ENCODE assay signal across 36 cellular contexts in genomic region chr2:34480366-34480765, GRCh38.
DNase-seq lines count a peak whose midpoint lies in the region; ATAC-seq, FAIRE-seq and TF ChIP-seq lines count a peak whose summit lies in the region.
"Had no signal": no experiment of that assay in that cellular context is flagged by ENCODE, and none has a peak within 500 bp of the region (broad histone marks: within the 10 kb centered on the region; RNA-seq: fewer than 3 reads in every experiment).

No MANE protein-coding gene starts in this region.

- H3K9me3 Mint-ChIP-seq in CD14-positive monocyte = peaks cover 0 to 2% (median 0%) of the 10 kb centered on the region in 7 donors
- H3K9me3 Mint-ChIP-seq: CD4-positive, alpha-beta memory T cell; CD8-positive, alpha-beta T cell had no signal

- H3K4me3 ChIP-seq in HepG2 (replicated peaks in 1 of 3; ENCODE audit: insufficient read depth in 1 of 3, low read depth in 2 of 3, low read length in 3 of 3) (no peak overlapping the region), right lobe of liver (no peak overlapping the region), body of pancreas (no peak overlapping the region), neural cell (ENCODE audit: low read length) (no peak overlapping the region)
- H3K4me3 ChIP-seq: A549; BLaER1; BLaER1 treated with 17β-estradiol and CSF1 and Interleukin-3, amounts not matched to agents 10 nM and 100 nM had no signal

- H3K79me2 ChIP-seq in HepG2 (ENCODE audit: insufficient read depth, low read length) (no peaks in the 10 kb centered on the region), neural cell (replicated peaks; ENCODE audit: insufficient read depth, low read length) (no peaks in the 10 kb centered on the region)

- WGBS in HepG2 (ENCODE audit: low lambda C conversion rate) = 21% methylated on average over 2 of the region's 2 CpGs
- 36% methylated on average over 2 of the region's 2 CpGs for WGBS in right lobe of liver (ENCODE audit: insufficient coverage, low coverage, low lambda C conversion rate, missing lambda C conversion rate)
- 13 to 37% methylated on average over 2 of the region's 2 CpGs for WGBS in body of pancreas, 2 donors

- ATAC-seq in HepG2 = no peak
- no peak for ATAC-seq in right lobe of liver
- ATAC-seq in body of pancreas = peak; percentile 68
- ATAC-seq: A549; CD8-positive, alpha-beta T cell had no signal

- no TSS peak for BruUV-seq in HepG2 (replicated peaks; lab: Mats Ljungman, UMichigan)

- H3F3A ChIP-seq in neural cell (ENCODE audit: insufficient read depth, low read length, poor library complexity, severe bottlenecking) = no peaks in the 10 kb centered on the region

- no peak overlapping the region for H3K27ac Mint-ChIP-seq in CD14-positive monocyte
- H3K27ac Mint-ChIP-seq: B cell; CD4-positive, alpha-beta memory T cell; CD4-positive, alpha-beta T cell; CD4-positive, CD25-positive, alpha-beta regulatory T cell; CD8-positive, alpha-beta memory T cell; CD8-positive, alpha-beta T cell had no signal

- H3K4me1 ChIP-seq in HepG2 (ENCODE audit: insufficient read depth, low read length) (no peaks in the 10 kb centered on the region), right lobe of liver (no peaks in the 10 kb centered on the region), body of pancreas (no peaks in the 10 kb centered on the region)
- H3K4me1 ChIP-seq: A549; BE2C; BLaER1; BLaER1 treated with 17β-estradiol and CSF1 and Interleukin-3, amounts not matched to agents 10 nM and 100 nM; Caco-2 had no signal

- no peak overlapping the region for H3K4me3 Mint-ChIP-seq in CD14-positive monocyte
- H3K4me3 Mint-ChIP-seq: B cell; CD4-positive, alpha-beta memory T cell; CD4-positive, alpha-beta T cell; CD4-positive, CD25-positive, alpha-beta regulatory T cell; CD8-positive, alpha-beta memory T cell; CD8-positive, alpha-beta T cell had no signal

- H3K4me2 ChIP-seq in HepG2 (ENCODE audit: low read depth, low read length) (no peak overlapping the region), neural cell (ENCODE audit: low read length) (no peak overlapping the region)
- H3K4me2 ChIP-seq: A549; BLaER1; BLaER1 treated with 17β-estradiol and CSF1 and Interleukin-3, amounts not matched to agents 10 nM and 100 nM had no signal

- no peak overlapping the region for H2AFZ ChIP-seq in HepG2 (ENCODE audit: low read length)
- no peak overlapping the region for H2AFZ ChIP-seq in neural cell (ENCODE audit: low read depth, low read length)

- no peaks in the 10 kb centered on the region for H3K27me3 Mint-ChIP-seq in CD14-positive monocyte (ENCODE audit: low read depth in 3 of 3)
- H3K27me3 Mint-ChIP-seq: B cell; CD4-positive, alpha-beta memory T cell; CD4-positive, alpha-beta T cell; CD4-positive, CD25-positive, alpha-beta regulatory T cell; CD8-positive, alpha-beta memory T cell had no signal

- POLR2A ChIA-PET in HepG2 (lab: Yijun Ruan, JAX) = no interaction called here

- TF ChIP-seq EP300 in HepG2 (IDR thresholded peaks at IDR 0.05; ENCODE audit: low read depth in 2 of 2, low read length in 2 of 2) (no peak), HepG2 (CRISPR knock-in tag; IDR thresholded peaks at IDR 0.05; ENCODE audit: borderline replicate concordance) (no peak), neural cell (conservative IDR thresholded peaks at IDR 0.05; ENCODE audit: poor library complexity, severe bottlenecking) (no peak)

- TF ChIP-seq CTCF in HepG2 (CRISPR knock-in tag; IDR thresholded peaks at IDR 0.05) (no peak), right lobe of liver (IDR thresholded peaks at IDR 0.05) (no peak), body of pancreas (IDR thresholded peaks at IDR 0.05) (no peak), neural cell (IDR thresholded peaks at IDR 0.05; ENCODE audit: poor library complexity, severe bottlenecking) (no peak), CD14-positive monocyte (IDR thresholded peaks at IDR 0.05) (no peak)

- TF ChIP-seq RAD21 in HepG2 (CRISPR knock-in tag; IDR thresholded peaks at IDR 0.05) (no peak), neural cell (conservative IDR thresholded peaks at IDR 0.05) (no peak)

- H3K36me3 ChIP-seq in HepG2 (replicated peaks in 1 of 2; ENCODE audit: control insufficient read depth in 1 of 2, insufficient read depth in 2 of 2, low read length in 2 of 2) (no peaks in the 10 kb centered on the region), right lobe of liver (no peaks in the 10 kb centered on the region), body of pancreas (replicated peaks in 1 of 2; ENCODE audit: insufficient read depth in 1 of 2, low read depth in 2 of 2) (no peaks in the 10 kb centered on the region), neural cell (ENCODE audit: insufficient read depth, low read length) (no peaks in the 10 kb centered on the region)
- H3K36me3 ChIP-seq: BE2C; BLaER1; BLaER1 treated with 17β-estradiol and CSF1 and Interleukin-3, amounts not matched to agents 10 nM and 100 nM had no signal

- no peaks in the 10 kb centered on the region for H3K36me3 Mint-ChIP-seq in CD14-positive monocyte
- H3K36me3 Mint-ChIP-seq: CD4-positive, alpha-beta memory T cell; CD4-positive, CD25-positive, alpha-beta regulatory T cell; CD8-positive, alpha-beta memory T cell; CD8-positive, alpha-beta T cell had no signal

- FAIRE-seq in HepG2 (lab: Jason Lieb, UNC) = no peak
- FAIRE-seq: A204.1, A549, D721Med, G401.6 had no signal

- H3K9me3 ChIP-seq in HepG2 (ENCODE audit: low read length) (peaks cover 65% of the 10 kb centered on the region), right lobe of liver (no peaks in the 10 kb centered on the region), body of pancreas (no peaks in the 10 kb centered on the region), neural cell (ENCODE audit: low read length) (no peaks in the 10 kb centered on the region)
- H3K9me3 ChIP-seq: A549; BE2C; BLaER1; BLaER1 treated with 17β-estradiol and CSF1 and Interleukin-3, amounts not matched to agents 10 nM and 100 nM; Caco-2 had no signal

- H3K27ac ChIP-seq in HepG2 (ENCODE audit: extremely low read length, insufficient read depth, low read length) = no peak overlapping the region
- H3K27ac ChIP-seq in right lobe of liver = no peak overlapping the region
- H3K27ac ChIP-seq in body of pancreas = no peak overlapping the region
- H3K27ac ChIP-seq in neural cell (ENCODE audit: low read length) = peak overlapping the region; percentile 50
- H3K27ac ChIP-seq: 22Rv1; A549; BLaER1; BLaER1 treated with 17β-estradiol and CSF1 and Interleukin-3, amounts not matched to agents 10 nM and 100 nM; C4-2B had no signal

- in situ Hi-C loops in HepG2 (cut with HindIII; ENCODE audit: extremely low pct_ligation_motif_present, low pct_unique_long_range_greater_than_20kb) = no loop called here

- H3K4me1 Mint-ChIP-seq in CD14-positive monocyte = no peaks in the 10 kb centered on the region
- H3K4me1 Mint-ChIP-seq: B cell; CD4-positive, alpha-beta memory T cell; CD4-positive, CD25-positive, alpha-beta regulatory T cell; CD8-positive, alpha-beta memory T cell had no signal

- DNase-seq in DMS53 (lab: John Stamatoyannopoulos, UW) (peak; percentile 17), DMS53 treated with DMSO at 0.1 percent for 48 hours (lab: John Stamatoyannopoulos, UW; ENCODE audit: unreplicated experiment) (no peak), HepG2 (ENCODE audit: low spot score) (no peak), right lobe of liver (no peak), body of pancreas (no peak), GOT3 (lab: John Stamatoyannopoulos, UW) (no peak), CD14-positive monocyte (ENCODE audit: low spot score) (no peak)
- DNase-seq: 8988T; ACHN; AML-193; BE2C; C1 segment of cervical spinal cord; Caco-2; Calu3; CD4-positive, alpha-beta memory T cell; CD4-positive, alpha-beta T cell; CD4-positive, CD25-positive, alpha-beta regulatory T cell; CD8-positive, alpha-beta memory T cell; CD8-positive, alpha-beta T cell; COR-L47; DMS 273 treated with DMSO at 0.1 percent for 48 hours; DMS153; DMS79; DMS79 treated with DMSO at 0.1 percent for 48 hours; DND-41; EL had no signal

- H4K20me1 ChIP-seq in HepG2 (ENCODE audit: insufficient read depth, low read length) = no peaks in the 10 kb centered on the region
- no peaks in the 10 kb centered on the region for H4K20me1 ChIP-seq in neural cell (ENCODE audit: insufficient read depth)
- H4K20me1 ChIP-seq: BLaER1; BLaER1 treated with 17β-estradiol and CSF1 and Interleukin-3, amounts not matched to agents 10 nM and 100 nM had no signal

- no peaks in the 10 kb centered on the region for H3K27me3 ChIP-seq in HepG2 (ENCODE audit: control insufficient read depth in 1 of 2, insufficient read depth in 2 of 2, low read length in 2 of 2)
- H3K27me3 ChIP-seq in right lobe of liver = no peaks in the 10 kb centered on the region
- no peaks in the 10 kb centered on the region for H3K27me3 ChIP-seq in body of pancreas
- no peaks in the 10 kb centered on the region for H3K27me3 ChIP-seq in neural cell (ENCODE audit: insufficient read depth, low read depth, low read length)
- H3K27me3 ChIP-seq: BE2C; BLaER1; BLaER1 treated with 17β-estradiol and CSF1 and Interleukin-3, amounts not matched to agents 10 nM and 100 nM had no signal

- no peaks in the 10 kb centered on the region for H3K9me2 ChIP-seq in neural cell (ENCODE audit: insufficient read depth, low read length)

- CTCF ChIA-PET in HepG2 (lab: Yijun Ruan, JAX; ENCODE audit: low intra/inter-chr PET ratio, low total read pairs) = no interaction called here

- intact Hi-C loops in HepG2 (cut with micrococcal nuclease; ENCODE audit: unreplicated experiment) = no loop called here
- intact Hi-C loops in right lobe of liver (cut with DNase I) = no loop called here
- intact Hi-C loops in body of pancreas (cut with DNase I) = no loop called here
- intact Hi-C loops in CD14-positive monocyte (cut with micrococcal nuclease) = no loop called here

- H3K9ac ChIP-seq in HepG2 (ENCODE audit: insufficient read depth, low read depth, low read length) (no peak overlapping the region), neural cell (ENCODE audit: low read length) (no peak overlapping the region)
- H3K9ac ChIP-seq: BLaER1; BLaER1 treated with 17β-estradiol and CSF1 and Interleukin-3, amounts not matched to agents 10 nM and 100 nM had no signal

- TF ChIP-seq POLR2A in HepG2 (IDR thresholded peaks at IDR 0.05; ENCODE audit: insufficient read depth in 1 of 2, low read depth in 2 of 2, low read length in 2 of 2) (no peak), right lobe of liver (IDR thresholded peaks at IDR 0.05) (no peak), body of pancreas (IDR thresholded peaks at IDR 0.05) (no peak)

TF ChIP-seq in HepG2, 621 proteins besides CTCF, POLR2A, EP300 and RAD21 (continues in another document):
- TF ChIP-seq ATF7 (IDR thresholded peaks at IDR 0.05) (peak; percentile 82), ATF7 (CRISPR knock-in tag; IDR thresholded peaks at IDR 0.05) (no peak)
